Comparison of ENCODE assay signal across 9 cellular contexts in genomic region chr1:178607718-178608408, GRCh38.
A peak's percentile ranks its signal among the peaks of the same experiment; 100 is the strongest.
DNase-seq lines count a peak whose midpoint lies in the region; ATAC-seq and FAIRE-seq lines count a peak whose summit lies in the region.
"Had no signal": no experiment of that assay in that cellular context is flagged by ENCODE, and none has a peak within 500 bp of the region (broad histone marks: within the 10 kb centered on the region; RNA-seq: fewer than 3 reads in every experiment).

No MANE protein-coding gene starts in this region.

- ATAC-seq in GM18868 (IDR thresholded peaks at IDR 0.05; ENCODE audit: unreplicated experiment), result peak; percentile 63
- ATAC-seq in HG02759 (IDR thresholded peaks at IDR 0.05; ENCODE audit: unreplicated experiment), result peak; percentile 70
- ATAC-seq in naive B cell (ENCODE audit: low read depth in 2 of 2), result no peak

- DNase-seq in NOMO-1 treated with dmso at 0.1 percent for 144 hours (lab: John Stamatoyannopoulos, UW; ENCODE audit: unreplicated experiment) (peak; percentile 7), naive B cell (peak; percentile 43), RKO (ENCODE audit: low spot score) (no peak), urothelium cell line (ENCODE audit: low spot score) (no peak)
- no peak for DNase-seq in NK-92 treated with Interleukin-12 subunit alpha and Interleukin-12 subunit beta, amount 100 ng/mL, for 24 hours (lab: John Stamatoyannopoulos, UW)
- no peak for DNase-seq in activated CD4-positive, CD25-positive, alpha-beta regulatory T cell treated with anti-CD3 and anti-CD28 coated beads, Interleukin-2, amount 50 U/mL, for 72 hours
- DNase-seq: lower lobe of right lung had no signal

- peaks cover 65 to 96% (median 83%) of the 10 kb centered on the region in 3 donors for H3K4me1 Mint-ChIP-seq in naive B cell

- H3K36me3 Mint-ChIP-seq in naive B cell, result no peaks in the 10 kb centered on the region

- H3K27me3 Mint-ChIP-seq in naive B cell, result no peaks in the 10 kb centered on the region

- peaks cover 0 to 3% (median 0%) of the 10 kb centered on the region in 7 donors for H3K9me3 Mint-ChIP-seq in naive B cell

- peak overlapping the region; percentile 95 to 100 (median 98) for H3K27ac Mint-ChIP-seq in naive B cell

- peak overlapping the region; percentile 68 to 90 (median 82) for H3K4me3 Mint-ChIP-seq in naive B cell

- no peak for FAIRE-seq in urothelium cell line (lab: Jason Lieb, UNC)

Comparison
In these comparisons a context has a peak if more than half of its experiments do, and no peak if none do; other contexts are left out.
1. ATAC-seq: peak in GM18868 (single experiment) and HG02759 (single experiment); none in naive B cell (0 of 2).
2. DNase-seq: peak in NOMO-1 treated with dmso at 0.1 percent for 144 hours (single experiment) and naive B cell (single experiment); none in RKO (single experiment), NK-92 treated with Interleukin-12 subunit alpha and Interleukin-12 subunit beta, amount 100 ng/mL, for 24 hours (single experiment), urothelium cell line (single experiment) and activated CD4-positive, CD25-positive, alpha-beta regulatory T cell treated with anti-CD3 and anti-CD28 coated beads, Interleukin-2, amount 50 U/mL, for 72 hours (single experiment).